In genomic region chr13:91017031-91017668, GRCh38 we compare ENCODE assay signal across 8 cellular contexts.
DNase-seq lines count a peak whose midpoint lies in the region; ATAC-seq and FAIRE-seq lines count a peak whose summit lies in the region.

No MANE protein-coding gene starts in this region.

- H3K27me3 Mint-ChIP-seq in activated naive CD8-positive, alpha-beta T cell treated with anti-CD3 and anti-CD28 coated beads for 36 hours: peaks cover 5% of the 10 kb centered on the region
- H3K27me3 Mint-ChIP-seq in stimulated activated naive CD8-positive, alpha-beta T cell treated with anti-CD3 and anti-CD28 coated beads, Interleukin-15, amount 100 ng/mL, for 72 hours: no peaks in the 10 kb centered on the region

- DNase-seq in EH (ENCODE audit: low read depth) (peak; percentile 7), GM19239 (ENCODE audit: insufficient read length, low spot score) (peak; percentile 20), NCI-H2227 (lab: John Stamatoyannopoulos, UW; ENCODE audit: unreplicated experiment) (peak; percentile 75), iPS-NIHi11 (ENCODE audit: low spot score) (peak; percentile 70)
- DNase-seq in activated naive CD8-positive, alpha-beta T cell treated with anti-CD3 and anti-CD28 coated beads for 36 hours: peak; percentile 7
- DNase-seq in stimulated activated naive CD8-positive, alpha-beta T cell treated with anti-CD3 and anti-CD28 coated beads, Interleukin-15, amount 100 ng/mL, for 72 hours: peak; percentile 14 to 21
- no peak for DNase-seq in activated CD8-positive, alpha-beta memory T cell treated with anti-CD3 and anti-CD28 coated beads for 24 hours

- FAIRE-seq in GM19239 (lab: Jason Lieb, UNC): peak; percentile 90

- H3K4me1 Mint-ChIP-seq in activated naive CD8-positive, alpha-beta T cell treated with anti-CD3 and anti-CD28 coated beads for 36 hours: no peaks in the 10 kb centered on the region
- no peaks in the 10 kb centered on the region for H3K4me1 Mint-ChIP-seq in stimulated activated naive CD8-positive, alpha-beta T cell treated with anti-CD3 and anti-CD28 coated beads, Interleukin-15, amount 100 ng/mL, for 72 hours

- no peak overlapping the region for H3K27ac Mint-ChIP-seq in activated naive CD8-positive, alpha-beta T cell treated with anti-CD3 and anti-CD28 coated beads for 36 hours
- no peak overlapping the region for H3K27ac Mint-ChIP-seq in stimulated activated naive CD8-positive, alpha-beta T cell treated with anti-CD3 and anti-CD28 coated beads, Interleukin-15, amount 100 ng/mL, for 72 hours

- ATAC-seq in HG03108 (IDR thresholded peaks at IDR 0.05; ENCODE audit: unreplicated experiment): peak; percentile 76
- ATAC-seq in stimulated activated naive CD8-positive, alpha-beta T cell treated with anti-CD3 and anti-CD28 coated beads, Interleukin-15, amount 100 ng/mL, for 72 hours: no peak

- no peaks in the 10 kb centered on the region for H3K9me3 Mint-ChIP-seq in activated naive CD8-positive, alpha-beta T cell treated with anti-CD3 and anti-CD28 coated beads for 36 hours
- H3K9me3 Mint-ChIP-seq in stimulated activated naive CD8-positive, alpha-beta T cell treated with anti-CD3 and anti-CD28 coated beads, Interleukin-15, amount 100 ng/mL, for 72 hours: no peaks in the 10 kb centered on the region

- H3K36me3 Mint-ChIP-seq in activated naive CD8-positive, alpha-beta T cell treated with anti-CD3 and anti-CD28 coated beads for 36 hours: no peaks in the 10 kb centered on the region

- H3K4me3 Mint-ChIP-seq in activated naive CD8-positive, alpha-beta T cell treated with anti-CD3 and anti-CD28 coated beads for 36 hours: no peak overlapping the region
- H3K4me3 Mint-ChIP-seq in stimulated activated naive CD8-positive, alpha-beta T cell treated with anti-CD3 and anti-CD28 coated beads, Interleukin-15, amount 100 ng/mL, for 72 hours: no peak overlapping the region
